In the genomic region with DNA sequence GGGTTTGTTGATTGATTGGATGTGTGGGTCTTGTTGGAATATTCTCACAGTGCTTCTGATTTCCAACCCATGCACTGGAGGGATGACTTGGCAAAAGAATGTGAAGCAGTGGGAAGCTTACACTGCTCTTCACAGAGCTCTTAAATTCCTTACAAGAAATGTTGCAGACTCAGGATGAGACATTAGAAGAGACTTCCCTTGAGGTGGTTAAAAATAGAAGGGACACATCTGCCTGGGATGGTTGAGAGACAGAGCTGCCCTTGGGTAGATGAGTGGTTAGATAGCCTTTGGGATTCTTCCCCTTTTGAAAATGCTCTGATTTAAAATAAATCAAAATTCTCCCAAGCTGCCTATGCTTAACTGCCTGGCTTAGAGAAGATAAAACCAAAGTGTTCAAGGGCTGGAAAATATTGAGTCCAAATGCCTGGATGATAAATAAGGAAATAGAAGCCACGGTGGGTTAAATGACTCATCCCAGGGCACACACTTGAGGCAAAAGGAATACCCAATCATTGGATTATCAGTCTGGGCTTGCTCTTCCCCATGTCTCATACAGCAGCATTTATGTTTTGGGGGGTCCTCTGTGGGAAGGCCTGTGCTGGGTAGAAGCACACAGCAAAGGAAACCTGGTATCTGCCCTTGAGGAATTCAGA, we compare ENCODE assay signal across 14 cellular contexts.
DNase-seq lines count a peak whose midpoint lies in the region; ATAC-seq, FAIRE-seq and TF ChIP-seq lines count a peak whose summit lies in the region.
"Had no signal": no experiment of that assay in that cellular context is flagged by ENCODE, and none has a peak within 500 bp of the region (broad histone marks: within the 10 kb centered on the region; RNA-seq: fewer than 3 reads in every experiment).

No MANE protein-coding gene starts in this region.

- no peaks in the 10 kb centered on the region for H3K9me1 ChIP-seq in keratinocyte (ENCODE audit: control insufficient read depth, extremely low read depth, insufficient read depth, low read length)

- no peak for ATAC-seq in HG02938 (IDR thresholded peaks at IDR 0.05; ENCODE audit: unreplicated experiment)
- ATAC-seq in gastrocnemius medialis = no peak
- ATAC-seq: activated T-helper 17 cell treated with anti-CD3 and anti-CD28 coated beads, Interleukin-2, amount 50 U/mL, for 72 hours had no signal

- H3K4me1 ChIP-seq in keratinocyte (ENCODE audit: control insufficient read depth, extremely low read depth, insufficient read depth, low read length) (peaks cover 24% of the 10 kb centered on the region), gastrocnemius medialis (peaks cover 49 to 64% of the 10 kb centered on the region in 2 donors)
- H3K4me1 ChIP-seq: neural progenitor cell had no signal

- TF ChIP-seq POLR2A in gastrocnemius medialis (IDR thresholded peaks at IDR 0.05) = no peak

- dilution Hi-C loops in keratinocyte (cut with MboI; ENCODE audit: extremely low pct_ligation_motif_present, low sequenced_read_pairs) = loop anchor here (25.0 kb wide), 2 partner anchors 1194 to 1719 kb away; no protein-coding TSS in a partner anchor

- H3K4me3 ChIP-seq in astrocyte of the spinal cord (ENCODE audit: low read depth, low read length) = no peak overlapping the region
- H3K4me3 ChIP-seq in keratinocyte (ENCODE audit: control insufficient read depth in 2 of 3, extremely low read depth in 1 of 3, insufficient read depth in 2 of 3, low read depth in 1 of 3, low read length in 3 of 3) = no peak overlapping the region
- no peak overlapping the region for H3K4me3 ChIP-seq in gastrocnemius medialis
- H3K4me3 ChIP-seq: esophagus muscularis mucosa, neural progenitor cell had no signal

- H3K9me3 ChIP-seq in keratinocyte (ENCODE audit: control insufficient read depth, low read depth, low read length) (no peaks in the 10 kb centered on the region), gastrocnemius medialis (no peaks in the 10 kb centered on the region)

- H3K27ac ChIP-seq in keratinocyte (ENCODE audit: control insufficient read depth, insufficient read depth, low read length) (no peak overlapping the region), gastrocnemius medialis (peak overlapping the region in 1 of 4 donors; percentile 8)
- H3K27ac ChIP-seq: esophagus muscularis mucosa, neural progenitor cell had no signal

- no peak overlapping the region for H2AFZ ChIP-seq in keratinocyte (ENCODE audit: control insufficient read depth, low read length)
- H2AFZ ChIP-seq: neural progenitor cell had no signal

- H3K4me2 ChIP-seq in keratinocyte (ENCODE audit: control insufficient read depth, extremely low read depth, insufficient read depth, low read depth, low read length) = peak overlapping the region; percentile 25
- H3K4me2 ChIP-seq: neural progenitor cell had no signal

- no peaks in the 10 kb centered on the region for H3K27me3 ChIP-seq in keratinocyte (ENCODE audit: control insufficient read depth, extremely low read depth, insufficient read depth, low read length)
- no peaks in the 10 kb centered on the region for H3K27me3 ChIP-seq in gastrocnemius medialis
- H3K27me3 ChIP-seq: esophagus muscularis mucosa, neural progenitor cell had no signal

- H4K20me1 ChIP-seq in keratinocyte (ENCODE audit: control insufficient read depth, extremely low read depth, insufficient read depth, low read length) = no peaks in the 10 kb centered on the region

- in situ Hi-C loops in ACHN (cut with HindIII; ENCODE audit: low pct_ligation_motif_present, low pct_unique_long_range_greater_than_20kb, low sequenced_read_pairs) = loop anchor here (25.0 kb wide), 1 partner anchor 394 kb away; no protein-coding TSS in a partner anchor
- in situ Hi-C loops in astrocyte of the spinal cord (cut with HindIII; ENCODE audit: low sequenced_read_pairs) = no loop called here
- in situ Hi-C loops in gastrocnemius medialis (cut with MboI; ENCODE audit: low sequenced_read_pairs in 4 of 4) = loop anchor here in 2 of 4 donors (25.0 kb wide), 3 partner anchors 419 to 1719 kb away; no protein-coding TSS in a partner anchor

- intact Hi-C loops in gastrocnemius medialis (cut with DNase I; ENCODE audit: low total_unique reads) = no loop called here

- H3K79me2 ChIP-seq in keratinocyte (ENCODE audit: control insufficient read depth, insufficient read depth, low read length) = no peaks in the 10 kb centered on the region

- peak; percentile 29 for FAIRE-seq in keratinocyte (lab: Jason Lieb, UNC)
- FAIRE-seq: islet of Langerhans had no signal

- TF ChIP-seq CTCF in astrocyte of the spinal cord (IDR thresholded peaks at IDR 0.05; ENCODE audit: low read depth, low read length) (no peak), keratinocyte (optimal IDR thresholded peaks at IDR 0.05 in 1 of 3, IDR thresholded peaks at IDR 0.05 in 1 of 3, conservative IDR thresholded peaks at IDR 0.05 in 1 of 3; ENCODE audit: extremely low read depth in 1 of 3, insufficient read depth in 2 of 3, low read length in 3 of 3) (no peak), gastrocnemius medialis (IDR thresholded peaks at IDR 0.05 in 4 of 5, conservative IDR thresholded peaks at IDR 0.05 in 1 of 5) (no peak)

- no peaks in the 10 kb centered on the region for H3K36me3 ChIP-seq in keratinocyte (ENCODE audit: control insufficient read depth in 2 of 2, extremely low read depth in 1 of 2, insufficient read depth in 2 of 2, low read length in 2 of 2)
- H3K36me3 ChIP-seq in gastrocnemius medialis = no peaks in the 10 kb centered on the region
- H3K36me3 ChIP-seq: esophagus muscularis mucosa, neural progenitor cell had no signal

- H3K9ac ChIP-seq in keratinocyte (ENCODE audit: control insufficient read depth, extremely low read depth, insufficient read depth, low read length) = no peak overlapping the region
- H3K9ac ChIP-seq: neural progenitor cell had no signal

- peak; percentile 17 for DNase-seq in ACHN
- DNase-seq in HCEC 1CT = peak; percentile 83
- peak; percentile 75 for DNase-seq in astrocyte of the spinal cord (ENCODE audit: low read depth, low spot score)
- DNase-seq in keratinocyte (ENCODE audit: low read depth, low spot score) = no peak
- no peak for DNase-seq in SKM-1 treated with dmso at 0.1 percent for 144 hours (lab: John Stamatoyannopoulos, UW; ENCODE audit: unreplicated experiment)
- no peak for DNase-seq in superior temporal gyrus (ENCODE audit: extremely low spot score)
- DNase-seq in gastrocnemius medialis = no peak
- DNase-seq: Kasumi-1, NCI-H2171 treated with DMSO at 0.1 percent for 48 hours had no signal

Comparison
In these comparisons a context has a peak if more than half of its experiments do, and no peak if none do; other contexts are left out.
1. DNase-seq: peak in ACHN (single experiment), HCEC 1CT (single experiment) and astrocyte of the spinal cord (single experiment); none in keratinocyte (single experiment), SKM-1 treated with dmso at 0.1 percent for 144 hours (single experiment), superior temporal gyrus (single experiment) and gastrocnemius medialis (0 of 2).